Comparison of ENCODE assay signal across 13 cellular contexts in genomic region chr3:525415-525814, GRCh38.
DNase-seq lines count a peak whose midpoint lies in the region; ATAC-seq and TF ChIP-seq lines count a peak whose summit lies in the region.
"Had no signal": no experiment of that assay in that cellular context is flagged by ENCODE, and none has a peak within 500 bp of the region (broad histone marks: within the 10 kb centered on the region; RNA-seq: fewer than 3 reads in every experiment).

No MANE protein-coding gene starts in this region.

- H3K4me3 Mint-ChIP-seq in MCF 10A (ENCODE audit: unreplicated experiment), result no peak overlapping the region
- H3K4me3 Mint-ChIP-seq: CD4-positive, alpha-beta T cell; GM23338; IgD-negative memory B cell had no signal

- H2AFZ ChIP-seq in hepatocyte, result no peak overlapping the region
- H2AFZ ChIP-seq: GM23338 had no signal

- H3K4me3 ChIP-seq in breast epithelium, result no peak overlapping the region
- no peak overlapping the region for H3K4me3 ChIP-seq in RWPE2 (ENCODE audit: severe bottlenecking)
- H3K4me3 ChIP-seq in hepatocyte, result no peak overlapping the region
- H3K4me3 ChIP-seq: BLaER1 treated with 17β-estradiol and CSF1 and Interleukin-3, amounts not matched to agents 10 nM and 100 nM; GM23338; HAP-1 had no signal

- intact Hi-C loops in MCF 10A (cut with micrococcal nuclease), result no loop called here
- intact Hi-C loops in breast epithelium (cut with DNase I; ENCODE audit: low total_unique reads), result no loop called here

- no peaks in the 10 kb centered on the region for H3K36me3 Mint-ChIP-seq in MCF 10A (ENCODE audit: insufficient read depth, unreplicated experiment)
- H3K36me3 Mint-ChIP-seq: IgD-negative memory B cell had no signal

- no peaks in the 10 kb centered on the region for H3K36me3 ChIP-seq in breast epithelium
- H3K36me3 ChIP-seq in RWPE2 (ENCODE audit: low read depth), result no peaks in the 10 kb centered on the region
- H3K36me3 ChIP-seq in hepatocyte (replicated peaks; ENCODE audit: insufficient read depth, low read depth), result no peaks in the 10 kb centered on the region
- H3K36me3 ChIP-seq: BLaER1 treated with 17β-estradiol and CSF1 and Interleukin-3, amounts not matched to agents 10 nM and 100 nM; HAP-1 had no signal

- peak; percentile 0 for DNase-seq in MCF 10A (ENCODE audit: unreplicated experiment)
- no peak for DNase-seq in breast epithelium (ENCODE audit: low spot score in 2 of 2)
- DNase-seq in RWPE2 (ENCODE audit: low spot score), result no peak
- peak; percentile 11 for DNase-seq in hepatocyte (ENCODE audit: low spot score)
- no peak for DNase-seq in NCI-H748 (lab: John Stamatoyannopoulos, UW; ENCODE audit: unreplicated experiment)
- DNase-seq: ACHN; CD4-positive, alpha-beta T cell had no signal

- no peak overlapping the region for H3K27ac Mint-ChIP-seq in MCF 10A (ENCODE audit: low read depth, unreplicated experiment)
- H3K27ac Mint-ChIP-seq: CD4-positive, alpha-beta T cell; GM23338; IgD-negative memory B cell had no signal

- H3K9me3 ChIP-seq in breast epithelium (no peaks in the 10 kb centered on the region), RWPE2 (ENCODE audit: severe bottlenecking) (no peaks in the 10 kb centered on the region), hepatocyte (ENCODE audit: low read depth) (no peaks in the 10 kb centered on the region)
- H3K9me3 ChIP-seq: HAP-1 had no signal

- H3K4me1 Mint-ChIP-seq in MCF 10A (ENCODE audit: insufficient read depth, unreplicated experiment), result peaks cover 7% of the 10 kb centered on the region
- H3K4me1 Mint-ChIP-seq: GM23338, IgD-negative memory B cell had no signal

- CTCF ChIA-PET in MCF 10A (lab: Yijun Ruan, JAX), result interaction anchor here (1.0 kb wide), 1 partner anchor 22 kb away, joined by 3 read pairs; no protein-coding TSS in a partner anchor

- no peak overlapping the region for H3K27ac ChIP-seq in breast epithelium
- no peak overlapping the region for H3K27ac ChIP-seq in RWPE2 (ENCODE audit: poor library complexity, severe bottlenecking)
- no peak overlapping the region for H3K27ac ChIP-seq in hepatocyte
- H3K27ac ChIP-seq: BLaER1 treated with 17β-estradiol and CSF1 and Interleukin-3, amounts not matched to agents 10 nM and 100 nM had no signal

- no TSS peak for BruUV-seq in MCF 10A (replicated peaks; lab: Mats Ljungman, UMichigan)

- no peak overlapping the region for H3K4me2 ChIP-seq in hepatocyte
- H3K4me2 ChIP-seq: BLaER1 treated with 17β-estradiol and CSF1 and Interleukin-3, amounts not matched to agents 10 nM and 100 nM; GM23338 had no signal

- no peaks in the 10 kb centered on the region for H3K9me3 Mint-ChIP-seq in MCF 10A (ENCODE audit: unreplicated experiment)
- H3K9me3 Mint-ChIP-seq: CD4-positive, alpha-beta T cell had no signal

- H3K9me2 ChIP-seq in hepatocyte (replicated peaks; ENCODE audit: insufficient read depth), result no peaks in the 10 kb centered on the region

- no peaks in the 10 kb centered on the region for H3K27me3 ChIP-seq in breast epithelium
- no peaks in the 10 kb centered on the region for H3K27me3 ChIP-seq in RWPE2 (ENCODE audit: insufficient read depth, poor library complexity, severe bottlenecking)
- H3K27me3 ChIP-seq in hepatocyte, result no peaks in the 10 kb centered on the region
- H3K27me3 ChIP-seq: BLaER1 treated with 17β-estradiol and CSF1 and Interleukin-3, amounts not matched to agents 10 nM and 100 nM had no signal

- no peak for TF ChIP-seq POLR2A in breast epithelium (IDR thresholded peaks at IDR 0.05)

- no peaks in the 10 kb centered on the region for H3K4me1 ChIP-seq in breast epithelium
- H3K4me1 ChIP-seq in RWPE2 (ENCODE audit: insufficient read depth, poor library complexity, severe bottlenecking), result no peaks in the 10 kb centered on the region
- no peaks in the 10 kb centered on the region for H3K4me1 ChIP-seq in hepatocyte (ENCODE audit: insufficient read depth)

- ATAC-seq in RWPE2 (ENCODE audit: low read depth), result peak; percentile 46; the same call in 1 of the 3 replicates
- ATAC-seq in GM19467 (IDR thresholded peaks at IDR 0.05; ENCODE audit: unreplicated experiment), result no peak
- no peak for ATAC-seq in GM18909 (IDR thresholded peaks at IDR 0.05; ENCODE audit: poor library complexity, unreplicated experiment)
- ATAC-seq: GM23338 had no signal

- WGBS in hepatocyte (ENCODE audit: low lambda C conversion rate, missing lambda C conversion rate), result 72% methylated on average over 3 of the region's 3 CpGs

- POLR2A ChIA-PET in MCF 10A (lab: Yijun Ruan, JAX), result no interaction called here

- H4K20me1 ChIP-seq in hepatocyte (ENCODE audit: insufficient read depth, poor library complexity, severe bottlenecking), result no peaks in the 10 kb centered on the region
- H4K20me1 ChIP-seq: BLaER1 treated with 17β-estradiol and CSF1 and Interleukin-3, amounts not matched to agents 10 nM and 100 nM had no signal

- H3K27me3 Mint-ChIP-seq in MCF 10A (ENCODE audit: insufficient read depth, unreplicated experiment), result no peaks in the 10 kb centered on the region
- H3K27me3 Mint-ChIP-seq: CD4-positive, alpha-beta T cell; IgD-negative memory B cell had no signal

- H3K79me2 ChIP-seq in hepatocyte, result no peaks in the 10 kb centered on the region

- TF ChIP-seq CTCF in MCF 10A (IDR thresholded peaks at IDR 0.05; ENCODE audit: unreplicated experiment) (no peak), breast epithelium (IDR thresholded peaks at IDR 0.05) (no peak), RWPE2 (IDR thresholded peaks at IDR 0.05; ENCODE audit: poor library complexity, severe bottlenecking) (no peak), hepatocyte (IDR thresholded peaks at IDR 0.05; ENCODE audit: poor library complexity) (no peak)

Comparison
In these comparisons a context has a peak if more than half of its experiments do, and no peak if none do; other contexts are left out.
1. DNase-seq: peak in MCF 10A (single experiment) and hepatocyte (single experiment); none in breast epithelium (0 of 2), RWPE2 (single experiment) and NCI-H748 (single experiment).